In the genomic region with DNA sequence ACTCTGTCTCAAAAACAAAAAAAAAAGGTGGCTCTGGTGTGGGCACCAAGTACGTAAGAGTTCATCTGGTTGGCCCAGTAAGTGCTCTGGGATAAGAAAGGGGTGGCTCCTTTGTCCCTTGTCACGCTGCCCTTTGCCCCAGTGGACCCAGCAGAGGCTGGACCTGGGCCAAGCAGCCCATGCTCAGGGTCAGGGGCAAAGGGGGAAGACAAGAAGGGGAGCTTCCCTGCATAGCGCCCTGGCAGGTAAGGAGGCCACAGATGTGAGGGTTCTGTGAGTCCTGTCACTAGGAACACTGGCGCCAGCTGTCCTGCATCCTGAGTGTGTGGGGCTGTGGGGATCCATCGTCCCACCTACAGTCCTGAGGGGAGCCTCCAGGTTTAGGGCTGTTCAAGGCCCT, we compare ENCODE assay signal across 25 cellular contexts.
"Had no signal": no experiment of that assay in that cellular context is flagged by ENCODE, and none has a peak within 500 bp of the region (broad histone marks: within the 10 kb centered on the region; RNA-seq: fewer than 3 reads in every experiment).

No MANE protein-coding gene starts in this region.

- H3K27me3 ChIP-seq: adrenal gland, ascending aorta, dorsolateral prefrontal cortex, esophagus muscularis mucosa, suprapubic skin had no signal

- H3K9ac ChIP-seq: parathyroid adenoma had no signal

- DNase-seq: activated CD4-positive, alpha-beta T cell treated with anti-CD3 and anti-CD28 coated beads for 36 hours; activated CD4-positive, alpha-beta T cell treated with anti-CD3 and anti-CD28 coated beads, Interleukin-2, amount 50 U/mL, for 4 hours; activated CD8-positive, alpha-beta memory T cell treated with anti-CD3 and anti-CD28 coated beads for 24 hours; activated CD8-positive, alpha-beta memory T cell treated with anti-CD3 and anti-CD28 coated beads, Interleukin-2, amount 50 U/mL, for 4 hours; activated naive CD4-positive, alpha-beta T cell; activated T-cell treated with anti-CD3 and anti-CD28 coated beads, Interleukin-2, amount 50 U/mL, for 24 hours; adrenal gland; central memory CD4-positive, alpha-beta T cell; dorsolateral prefrontal cortex; effector memory CD8-positive, alpha-beta T cell; hypothalamus; islet precursor cell; left cardiac atrium; natural killer cell; right cardiac atrium; stimulated activated CD4-positive, alpha-beta T cell treated with anti-CD3 and anti-CD28 coated beads, Interleukin-2, amount 100 ng/mL, for 24 hours; stimulated activated naive CD8-positive, alpha-beta T cell treated with anti-CD3 and anti-CD28 coated beads, Interleukin-15, amount 100 ng/mL, for 72 hours; T-helper 1 cell had no signal

- H3K4me3 ChIP-seq: adrenal gland, ascending aorta, dorsolateral prefrontal cortex, esophagus muscularis mucosa, lung, skin epidermis, suprapubic skin had no signal

- H2AFZ ChIP-seq: parathyroid adenoma had no signal

- H3K4me1 ChIP-seq: ascending aorta, parathyroid adenoma had no signal

- H3K36me3 ChIP-seq: adrenal gland, ascending aorta, esophagus muscularis mucosa, suprapubic skin had no signal

- H3K79me2 ChIP-seq: parathyroid adenoma had no signal

- H3K9me3 ChIP-seq: adrenal gland, ascending aorta, esophagus muscularis mucosa, suprapubic skin had no signal

- ATAC-seq: activated CD4-positive, alpha-beta T cell treated with anti-CD3 and anti-CD28 coated beads for 36 hours; effector memory CD8-positive, alpha-beta T cell; left cardiac atrium; natural killer cell; right cardiac atrium; stimulated activated effector memory CD8-positive, alpha-beta T cell treated with anti-CD3 and anti-CD28 coated beads, Interleukin-12 subunit alpha, Interleukin-12 subunit beta, amount 100 ng/mL, for 72 hours; stimulated activated naive CD8-positive, alpha-beta T cell treated with anti-CD3 and anti-CD28 coated beads, Interleukin-15, amount 100 ng/mL, for 72 hours had no signal

- H3K27ac ChIP-seq: adrenal gland, ascending aorta, dorsolateral prefrontal cortex, esophagus muscularis mucosa, parathyroid adenoma, skin epidermis, suprapubic skin had no signal
